In genomic region chr5:43769576-43770352, GRCh38 we compare ENCODE assay signal across 13 cellular contexts.
DNase-seq lines count a peak whose midpoint lies in the region; ATAC-seq and TF ChIP-seq lines count a peak whose summit lies in the region.
"Had no signal": no experiment of that assay in that cellular context is flagged by ENCODE, and none has a peak within 500 bp of the region (broad histone marks: within the 10 kb centered on the region; RNA-seq: fewer than 3 reads in every experiment).

No MANE protein-coding gene starts in this region.

- no peaks in the 10 kb centered on the region for H3K79me2 ChIP-seq in mammary epithelial cell (ENCODE audit: insufficient read depth, low read length)

- H4K20me1 ChIP-seq in mammary epithelial cell (ENCODE audit: insufficient read depth, low read length) = no peaks in the 10 kb centered on the region

- H3K4me1 ChIP-seq in mammary epithelial cell (ENCODE audit: insufficient read depth, low read length) = peaks cover 31% of the 10 kb centered on the region
- no peaks in the 10 kb centered on the region for H3K4me1 ChIP-seq in right cardiac atrium (ENCODE audit: control insufficient read depth, insufficient read depth, low read length)
- H3K4me1 ChIP-seq in skeletal muscle tissue (ENCODE audit: control insufficient read depth in 3 of 3, insufficient read depth in 3 of 3, low read length in 3 of 3) = peaks cover 0 to 3% (median 0%) of the 10 kb centered on the region in 3 donors
- no peaks in the 10 kb centered on the region for H3K4me1 ChIP-seq in naive thymus-derived CD4-positive, alpha-beta T cell (ENCODE audit: control insufficient read depth in 2 of 2, insufficient read depth in 2 of 2, low read length in 2 of 2)

- H3K27me3 Mint-ChIP-seq in naive thymus-derived CD4-positive, alpha-beta T cell = peaks cover 0 to 11% (median 8%) of the 10 kb centered on the region in 5 donors

- H3K4me3 ChIP-seq in mammary epithelial cell (replicated peaks in 1 of 3; ENCODE audit: insufficient read depth in 1 of 3, low read depth in 2 of 3, low read length in 3 of 3) = no peak overlapping the region
- H3K4me3 ChIP-seq in right cardiac atrium (ENCODE audit: low read length) = no peak overlapping the region
- H3K4me3 ChIP-seq in skeletal muscle tissue (ENCODE audit: low read length in 3 of 3) = no peak overlapping the region
- H3K4me3 ChIP-seq in naive thymus-derived CD4-positive, alpha-beta T cell (ENCODE audit: low read length) = no peak overlapping the region

- intact Hi-C loops in mammary epithelial cell (cut with micrococcal nuclease) = loop anchor here (5.0 kb wide), 1 partner anchor 78 kb away; no protein-coding TSS in a partner anchor
- intact Hi-C loops in right cardiac atrium (cut with DNase I) = no loop called here
- intact Hi-C loops in naive thymus-derived CD4-positive, alpha-beta T cell (cut with micrococcal nuclease) = no loop called here

- in situ Hi-C loops in mammary epithelial cell (cut with MboI; ENCODE audit: low sequenced_read_pairs in 2 of 2) = no loop called here

- no peak for TF ChIP-seq CTCF in mammary epithelial cell (conservative IDR thresholded peaks at IDR 0.05 in 1 of 2, IDR thresholded peaks at IDR 0.05 in 1 of 2; ENCODE audit: extremely low read depth in 1 of 2, insufficient read depth in 1 of 2, low read depth in 1 of 2, low read length in 2 of 2)

- H3K4me1 Mint-ChIP-seq in naive thymus-derived CD4-positive, alpha-beta T cell = peaks cover 0 to 12% (median 7%) of the 10 kb centered on the region in 7 donors

- no peak overlapping the region for H3K4me2 ChIP-seq in mammary epithelial cell (ENCODE audit: insufficient read depth, low read depth, low read length)

- no peak overlapping the region for H3K9ac ChIP-seq in mammary epithelial cell (ENCODE audit: insufficient read depth, low read length)
- H3K9ac ChIP-seq in skeletal muscle tissue (ENCODE audit: low read depth in 1 of 3, low read length in 3 of 3) = no peak overlapping the region

- no peaks in the 10 kb centered on the region for H3K27me3 ChIP-seq in mammary epithelial cell (ENCODE audit: insufficient read depth, low read length)
- no peaks in the 10 kb centered on the region for H3K27me3 ChIP-seq in right cardiac atrium (ENCODE audit: control insufficient read depth, insufficient read depth)
- H3K27me3 ChIP-seq in skeletal muscle tissue (ENCODE audit: control insufficient read depth in 3 of 3, insufficient read depth in 3 of 3, low read length in 3 of 3) = no peaks in the 10 kb centered on the region
- H3K27me3 ChIP-seq in naive thymus-derived CD4-positive, alpha-beta T cell (ENCODE audit: control insufficient read depth in 2 of 2, insufficient read depth in 2 of 2, low read length in 2 of 2) = no peaks in the 10 kb centered on the region

- H3K4me3 Mint-ChIP-seq in naive thymus-derived CD4-positive, alpha-beta T cell = no peak overlapping the region
- H3K4me3 Mint-ChIP-seq: CD8-positive, alpha-beta T cell had no signal

- 85% methylated on average over 7 of the region's 7 CpGs for WGBS in mammary epithelial cell (ENCODE audit: low coverage, missing lambda C conversion rate)
- WGBS in right cardiac atrium = 38% methylated on average over 7 of the region's 7 CpGs

- no peaks in the 10 kb centered on the region for H3K9me3 ChIP-seq in mammary epithelial cell (replicated peaks; ENCODE audit: insufficient read depth, low read length)
- H3K9me3 ChIP-seq in right cardiac atrium (ENCODE audit: control insufficient read depth, low read length) = peaks cover 4% of the 10 kb centered on the region
- H3K9me3 ChIP-seq in skeletal muscle tissue (ENCODE audit: control insufficient read depth in 3 of 3, low read length in 3 of 3) = no peaks in the 10 kb centered on the region
- H3K9me3 ChIP-seq in naive thymus-derived CD4-positive, alpha-beta T cell (ENCODE audit: control insufficient read depth in 2 of 3, low read length in 3 of 3) = no peaks in the 10 kb centered on the region

- no peak overlapping the region for H3K27ac Mint-ChIP-seq in naive thymus-derived CD4-positive, alpha-beta T cell
- H3K27ac Mint-ChIP-seq: CD8-positive, alpha-beta T cell had no signal

- H3K9me3 Mint-ChIP-seq in naive thymus-derived CD4-positive, alpha-beta T cell = no peaks in the 10 kb centered on the region
- H3K9me3 Mint-ChIP-seq: CD8-positive, alpha-beta T cell had no signal

- POLR2A ChIA-PET in naive thymus-derived CD4-positive, alpha-beta T cell (lab: Charles Lee) = no interaction called here

- DNase-seq in GM03348 (ENCODE audit: low spot score) (peak; percentile 49), mammary epithelial cell (peak; percentile 13), right cardiac atrium (peak in 1 of 3 donors; percentile 31), HuH-7.5 (ENCODE audit: low spot score) (no peak), H4 (ENCODE audit: low spot score) (no peak)
- no peak for DNase-seq in activated CD4-positive, alpha-beta T cell treated with anti-CD3 and anti-CD28 coated beads, Interleukin-2, amount 50 U/mL, for 4 hours
- DNase-seq in naive thymus-derived CD4-positive, alpha-beta T cell = no peak
- DNase-seq: activated T-cell treated with anti-CD3 and anti-CD28 coated beads for 4 hours; CD8-positive, alpha-beta T cell had no signal

- BruUV-seq in mammary epithelial cell (replicated peaks; lab: Mats Ljungman, UMichigan) = no TSS peak

- H2AFZ ChIP-seq in mammary epithelial cell (ENCODE audit: low read depth, low read length) = no peak overlapping the region

- peak; percentile 97 for ATAC-seq in right cardiac atrium
- ATAC-seq in naive thymus-derived CD4-positive, alpha-beta T cell = no peak
- ATAC-seq: CD8-positive, alpha-beta T cell; left lobe of liver had no signal

- H3K36me3 ChIP-seq in mammary epithelial cell (ENCODE audit: insufficient read depth, low read length) (no peaks in the 10 kb centered on the region), skeletal muscle tissue (ENCODE audit: control insufficient read depth in 3 of 3, insufficient read depth in 3 of 3, low read length in 3 of 3) (no peaks in the 10 kb centered on the region)
- no peaks in the 10 kb centered on the region for H3K36me3 ChIP-seq in naive thymus-derived CD4-positive, alpha-beta T cell (ENCODE audit: control insufficient read depth in 2 of 3, insufficient read depth in 3 of 3, low read length in 3 of 3)

- dilution Hi-C loops in mammary epithelial cell (cut with HindIII; ENCODE audit: low sequenced_read_pairs) = no loop called here

- no peak overlapping the region for H3K27ac ChIP-seq in mammary epithelial cell (ENCODE audit: insufficient read depth, low read depth, low read length)
- no peak overlapping the region for H3K27ac ChIP-seq in right cardiac atrium (ENCODE audit: low read length)
- peak overlapping the region; percentile 41 for H3K27ac ChIP-seq in skeletal muscle tissue (ENCODE audit: low read depth, low read length)
- no peak overlapping the region for H3K27ac ChIP-seq in naive thymus-derived CD4-positive, alpha-beta T cell (ENCODE audit: low read depth, low read length)
- H3K27ac ChIP-seq: RWPE1, VCaP had no signal

- peaks cover 0 to 2% (median 0%) of the 10 kb centered on the region in 5 donors for H3K36me3 Mint-ChIP-seq in naive thymus-derived CD4-positive, alpha-beta T cell
- H3K36me3 Mint-ChIP-seq: CD8-positive, alpha-beta T cell had no signal

- CTCF ChIA-PET in mammary epithelial cell (lab: Charles Lee; ENCODE audit: low non-redundant PET) = no interaction called here
- CTCF ChIA-PET in naive thymus-derived CD4-positive, alpha-beta T cell (lab: Charles Lee) = no interaction called here

Comparison
In these comparisons a context has a peak if more than half of its experiments do, and no peak if none do; other contexts are left out.
1. DNase-seq: peak in GM03348 (single experiment) and mammary epithelial cell (single experiment); none in activated CD4-positive, alpha-beta T cell treated with anti-CD3 and anti-CD28 coated beads, Interleukin-2, amount 50 U/mL, for 4 hours (0 of 2), naive thymus-derived CD4-positive, alpha-beta T cell (0 of 9), HuH-7.5 (single experiment) and H4 (single experiment).